In genomic region chr17:76550712-76551615, GRCh38 we compare ENCODE assay signal across 12 cellular contexts. TPM values are rescaled to one million over a fixed set of nuclear protein-coding genes. Genes with fewer than 3 reads are reported as not detected.
DNase-seq lines count a peak whose midpoint lies in the region; ATAC-seq, FAIRE-seq and TF ChIP-seq lines count a peak whose summit lies in the region.
"Had no signal": no experiment of that assay in that cellular context is flagged by ENCODE, and none has a peak within 500 bp of the region (broad histone marks: within the 10 kb centered on the region; RNA-seq: fewer than 3 reads in every experiment).

No MANE protein-coding gene starts in this region.

- 35% methylated on average over 15 of the region's 15 CpGs for WGBS in A549 (ENCODE audit: missing lambda C conversion rate)
- WGBS in right lobe of liver (ENCODE audit: insufficient coverage, low coverage, low lambda C conversion rate, missing lambda C conversion rate): 21% methylated on average over 15 of the region's 15 CpGs

- H2AFZ ChIP-seq in astrocyte (ENCODE audit: low read depth, low read length): no peak overlapping the region

- intact Hi-C loops in right lobe of liver (cut with DNase I): no loop called here
- intact Hi-C loops in Calu3 (cut with micrococcal nuclease; ENCODE audit: unreplicated experiment): no loop called here

- H3K27ac ChIP-seq in A549 (peak overlapping the region; percentile 78 to 87), HL-60 (replicated peaks) (peak overlapping the region; percentile 22; the same call in 1 of the 2 replicates), astrocyte (ENCODE audit: low read depth, low read length) (no peak overlapping the region), right lobe of liver (peak overlapping the region in 1 of 3 donors; percentile 56)

- H3K4me3 ChIP-seq in A549 (no peak overlapping the region; the same call in 2 of the 3 replicates), HL-60 (replicated peaks; ENCODE audit: insufficient read depth, low read length) (no peak overlapping the region), astrocyte (ENCODE audit: insufficient read depth, low read depth, low read length) (peak overlapping the region; percentile 9), right lobe of liver (peak overlapping the region in 2 of 3 donors; percentile 4 to 34)

- no peak for TF ChIP-seq RAD21 in A549 (conservative IDR thresholded peaks at IDR 0.05 in 1 of 2, IDR thresholded peaks at IDR 0.05 in 1 of 2)

- H3K9me3 Mint-ChIP-seq in astrocyte (ENCODE audit: unreplicated experiment) (peaks cover 2% of the 10 kb centered on the region), Calu3 (ENCODE audit: low read depth, unreplicated experiment) (no peaks in the 10 kb centered on the region)

- H4K20me1 ChIP-seq in astrocyte (ENCODE audit: insufficient read depth, low read length): no peaks in the 10 kb centered on the region

- H3K79me2 ChIP-seq in astrocyte (ENCODE audit: insufficient read depth, low read length): no peaks in the 10 kb centered on the region

- peak in 1 of 2 experiments; percentile 75 for DNase-seq in A549 (ENCODE audit: low read depth in 1 of 2, low spot score in 1 of 2)
- peak in 1 of 2 experiments; percentile 76 for DNase-seq in HL-60 (ENCODE audit: low read depth in 1 of 2, low spot score in 1 of 2)
- DNase-seq in astrocyte (ENCODE audit: low read depth): no peak
- DNase-seq in right lobe of liver: no peak
- no peak for DNase-seq in T-helper 2 cell
- no peak for DNase-seq in Calu3
- no peak for DNase-seq in mesenteric fat pad (ENCODE audit: low spot score)
- DNase-seq in frontal cortex (ENCODE audit: low spot score in 2 of 2): no peak
- DNase-seq: DND-41, erythroblast, H7, NCI-H1436 had no signal

- H3K4me1 ChIP-seq in A549 (peaks cover 36% of the 10 kb centered on the region), astrocyte (ENCODE audit: insufficient read depth, low read length) (peaks cover 18% of the 10 kb centered on the region), right lobe of liver (peaks cover 0 to 48% (median 14%) of the 10 kb centered on the region in 4 donors)

- H3K27me3 ChIP-seq in HL-60 (ENCODE audit: insufficient read depth, poor library complexity, severe bottlenecking) (no peaks in the 10 kb centered on the region), astrocyte (ENCODE audit: insufficient read depth, low read length) (no peaks in the 10 kb centered on the region), right lobe of liver (no peaks in the 10 kb centered on the region)

- H3K4me1 Mint-ChIP-seq in astrocyte (ENCODE audit: low read depth, unreplicated experiment) (peaks cover 30% of the 10 kb centered on the region), Calu3 (ENCODE audit: low read depth, unreplicated experiment) (peaks cover 9% of the 10 kb centered on the region)

- H3K4me2 ChIP-seq in A549: peak overlapping the region; percentile 53
- H3K4me2 ChIP-seq in astrocyte (ENCODE audit: low read length): no peak overlapping the region

- peak overlapping the region; percentile 49 for H3K27ac Mint-ChIP-seq in astrocyte (ENCODE audit: unreplicated experiment)
- no peak overlapping the region for H3K27ac Mint-ChIP-seq in Calu3 (ENCODE audit: unreplicated experiment)

- POLR2A ChIA-PET in A549 (lab: Yijun Ruan, JAX): interaction anchor here (0.7 to 1.3 kb wide), 2 partner anchors 10 to 120 kb away, joined by 4 read pairs; no protein-coding TSS in a partner anchor

- ATAC-seq in A549 (peak; percentile 40 to 48), right lobe of liver (peak; percentile 57 to 64 (median 62))

- no peaks in the 10 kb centered on the region for H3K9me3 ChIP-seq in A549
- no peaks in the 10 kb centered on the region for H3K9me3 ChIP-seq in astrocyte (ENCODE audit: insufficient read depth, low read depth, low read length)
- H3K9me3 ChIP-seq in right lobe of liver: no peaks in the 10 kb centered on the region

- no peak overlapping the region for H3K4me3 Mint-ChIP-seq in astrocyte (ENCODE audit: unreplicated experiment)
- no peak overlapping the region for H3K4me3 Mint-ChIP-seq in Calu3 (ENCODE audit: low read depth, unreplicated experiment)

- H3K27me3 Mint-ChIP-seq in astrocyte (ENCODE audit: low read depth, unreplicated experiment) (peaks cover 5% of the 10 kb centered on the region), Calu3 (ENCODE audit: unreplicated experiment) (no peaks in the 10 kb centered on the region)

- no peak for TF ChIP-seq POLR2A in A549 (IDR thresholded peaks at IDR 0.05; ENCODE audit: low read length)
- TF ChIP-seq POLR2A in right lobe of liver (IDR thresholded peaks at IDR 0.05): no peak

- no peak for TF ChIP-seq CTCF in A549 (IDR thresholded peaks at IDR 0.05)
- no peak for TF ChIP-seq CTCF in HL-60 (IDR thresholded peaks at IDR 0.05; ENCODE audit: insufficient read depth, low read length)
- TF ChIP-seq CTCF in astrocyte (IDR thresholded peaks at IDR 0.05; ENCODE audit: insufficient read depth, low read depth, low read length): no peak
- no peak for TF ChIP-seq CTCF in right lobe of liver (IDR thresholded peaks at IDR 0.05)
- no peak for TF ChIP-seq CTCF in Calu3 (IDR thresholded peaks at IDR 0.05; ENCODE audit: unreplicated experiment)

- H3K9ac ChIP-seq in astrocyte (ENCODE audit: low read length): no peak overlapping the region

- TF ChIP-seq EP300 in A549 (IDR thresholded peaks at IDR 0.05): peak in 1 of 2 experiments; percentile 23; a peak in 1 of 5 replicates

- H3K36me3 ChIP-seq in astrocyte (ENCODE audit: insufficient read depth, low read length) (no peaks in the 10 kb centered on the region), right lobe of liver (no peaks in the 10 kb centered on the region)

- no TSS peak for BruUV-seq in Calu3 (replicated peaks; lab: Mats Ljungman, UMichigan)

- H3K36me3 Mint-ChIP-seq in astrocyte (ENCODE audit: low read depth, unreplicated experiment) (peaks cover 2% of the 10 kb centered on the region), Calu3 (ENCODE audit: insufficient read depth, unreplicated experiment) (no peaks in the 10 kb centered on the region)

- CTCF ChIA-PET in A549 (lab: Yijun Ruan, JAX): interaction anchor here (0.8 to 15.7 kb wide), 12 partner anchors 8 to 166 kb away, joined by 3 to 185 read pairs (median 5); partner anchors contain the start of gene PRCD
- CTCF ChIA-PET in Calu3 (lab: Charles Lee): interaction anchor here (0.5 to 1.0 kb wide), 4 partner anchors 19 to 171 kb away, joined by 3 to 4 read pairs (median 4); a partner anchor contains a TSS

- FAIRE-seq in A549 (lab: Jason Lieb, UNC): peak; percentile 43
- FAIRE-seq in astrocyte (lab: Jason Lieb, UNC): no peak
- no peak for FAIRE-seq in frontal cortex (lab: Jason Lieb, UNC)

TF ChIP-seq in A549, 52 proteins besides CTCF, POLR2A, EP300 and RAD21 (continues in another document):
- TF ChIP-seq JUNB (IDR thresholded peaks at IDR 0.05) (0 out of 2 replicates have a peak, but pooled peaks have one; percentile 23), PHF8 (IDR thresholded peaks at IDR 0.05; ENCODE audit: borderline replicate concordance, low read depth) (no peak), CEBPB (IDR thresholded peaks at IDR 0.05) (peak; percentile 82 to 83), SREBF2 (IDR thresholded peaks at IDR 0.05) (no peak), ZFP36 (IDR thresholded peaks at IDR 0.05; ENCODE audit: borderline replicate concordance, partially characterized antibody) (no peak), HEYL (CRISPR knock-in tag; IDR thresholded peaks at IDR 0.05) (no peak), TP53 (CRISPR knock-in tag; IDR thresholded peaks at IDR 0.05) (no peak), MAX (IDR thresholded peaks at IDR 0.05) (peak; percentile 42; the same call in 1 of the 2 replicates)

RNA-seq across cellular contexts. Expression of gene PRCD, which starts 11.1 kb away (rescaled TPM):
- 0.26 TPM in 1 of 2 replicates, not detected in the other for polyA plus RNA-seq in A549 (2011; rRNA removed)
- polyA plus RNA-seq in A549 (2012; cell fraction: cytosol; rRNA removed): not detected in 2 replicates
- polyA plus RNA-seq in A549 (2012; cell fraction: nucleus; rRNA removed): 0.06 and 0.07 TPM in 2 replicates
- not detected in 3 replicates for polyA plus RNA-seq in A549 (2017; fragmentation: RNase III; extraction: RNeasy Plus Mini Kit Qiagen cat#74134 plus additional on column Dnase treatment)
- not detected in 2 replicates for polyA minus RNA-seq in A549 (2011; rRNA and poly(A)+ RNA removed)
- 1.5 and 2.2 TPM in 2 replicates for total RNA-seq in astrocyte
- total RNA-seq in right lobe of liver: 1 to 10 TPM in 1 of 6 experiments, under 1 TPM in 2, not detected in 3; 0.12 to 1.3 (median 0.22) TPM
- total RNA-seq in Calu3 (2022): not detected in 2 replicates
- total RNA-seq in mesenteric fat pad: 5.4 TPM
- total RNA-seq in frontal cortex: 2.4 TPM

RNA-seq across cellular contexts. Expression of gene CYGB, which starts 13.5 kb away (rescaled TPM):
- 1.1 and 1.2 TPM in 2 replicates for polyA plus RNA-seq in A549 (2011; rRNA removed)
- polyA plus RNA-seq in A549 (2012; cell fraction: cytosol; rRNA removed): 0.56 and 1.0 TPM in 2 replicates
- polyA plus RNA-seq in A549 (2012; cell fraction: nucleus; rRNA removed): 0.54 and 0.76 TPM in 2 replicates
- polyA plus RNA-seq in A549 (2017; fragmentation: RNase III; extraction: RNeasy Plus Mini Kit Qiagen cat#74134 plus additional on column Dnase treatment): 1.1 to 2.0 TPM (median 1.3 TPM) in 3 replicates
- 1.4 and 2.2 TPM in 2 replicates for polyA minus RNA-seq in A549 (2011; rRNA and poly(A)+ RNA removed)
- 20.5 and 29.2 TPM in 2 replicates for total RNA-seq in astrocyte
- 1 to 10 TPM; 1.8 to 4.1 (median 3.1) TPM for total RNA-seq in right lobe of liver
- total RNA-seq in Calu3 (2022): not detected in 2 replicates
- 55.6 TPM for total RNA-seq in mesenteric fat pad
- 3.3 TPM for total RNA-seq in frontal cortex

RNA-seq across cellular contexts. Expression of gene ST6GALNAC2, which starts 34.7 kb away (rescaled TPM):
- polyA plus RNA-seq in A549 (2011; rRNA removed) (0.74 and 0.78 TPM in 2 replicates), A549 (2017; fragmentation: RNase III; extraction: RNeasy Plus Mini Kit Qiagen cat#74134 plus additional on column Dnase treatment) (0.30 to 0.59 TPM (median 0.41 TPM) in 3 replicates)
- 0.16 and 0.44 TPM in 2 replicates for polyA plus RNA-seq in A549 (2012; cell fraction: cytosol; rRNA removed)
- polyA plus RNA-seq in A549 (2012; cell fraction: nucleus; rRNA removed): 0.26 and 0.36 TPM in 2 replicates
- 0.25 and 0.58 TPM in 2 replicates for polyA minus RNA-seq in A549 (2011; rRNA and poly(A)+ RNA removed)
- total RNA-seq in astrocyte (0.79 TPM in 1 of 2 replicates, not detected in the other), right lobe of liver (1 to 10 TPM in 5 of 6 experiments, under 1 TPM in 1; 0.81 to 5.0 (median 2.3) TPM), Calu3 (2022) (10.5 and 11.6 TPM in 2 replicates), mesenteric fat pad (5.5 TPM), frontal cortex (not detected)

RNA-seq across cellular contexts. Expression of gene RHBDF2, which starts 49.7 kb away (rescaled TPM):
- polyA plus RNA-seq in A549 (2011; rRNA removed): 14.0 and 19.9 TPM in 2 replicates
- 37.0 and 54.6 TPM in 2 replicates for polyA plus RNA-seq in A549 (2012; cell fraction: cytosol; rRNA removed)
- polyA plus RNA-seq in A549 (2012; cell fraction: nucleus; rRNA removed): 149 and 184 TPM in 2 replicates
- polyA plus RNA-seq in A549 (2017; fragmentation: RNase III; extraction: RNeasy Plus Mini Kit Qiagen cat#74134 plus additional on column Dnase treatment): 42.9 to 50.2 TPM (median 46.0 TPM) in 3 replicates
- polyA minus RNA-seq in A549 (2011; rRNA and poly(A)+ RNA removed): 17.4 and 22.8 TPM in 2 replicates
- 27.0 and 30.7 TPM in 2 replicates for total RNA-seq in astrocyte
- 10 to 100 TPM in 3 of 6 experiments, 1 to 10 TPM in 3; 7.1 to 18.6 (median 11.0) TPM for total RNA-seq in right lobe of liver
- 47.7 and 47.9 TPM in 2 replicates for total RNA-seq in Calu3 (2022)
- 52.7 TPM for total RNA-seq in mesenteric fat pad
- 1.6 TPM for total RNA-seq in frontal cortex

Comparison
In these comparisons a context has a peak if more than half of its experiments do, and no peak if none do; other contexts are left out.
1. H3K4me3 ChIP-seq: peak in astrocyte (single experiment) and right lobe of liver (2 of 3); none in A549 (single experiment) and HL-60 (single experiment).